In the genomic region with DNA sequence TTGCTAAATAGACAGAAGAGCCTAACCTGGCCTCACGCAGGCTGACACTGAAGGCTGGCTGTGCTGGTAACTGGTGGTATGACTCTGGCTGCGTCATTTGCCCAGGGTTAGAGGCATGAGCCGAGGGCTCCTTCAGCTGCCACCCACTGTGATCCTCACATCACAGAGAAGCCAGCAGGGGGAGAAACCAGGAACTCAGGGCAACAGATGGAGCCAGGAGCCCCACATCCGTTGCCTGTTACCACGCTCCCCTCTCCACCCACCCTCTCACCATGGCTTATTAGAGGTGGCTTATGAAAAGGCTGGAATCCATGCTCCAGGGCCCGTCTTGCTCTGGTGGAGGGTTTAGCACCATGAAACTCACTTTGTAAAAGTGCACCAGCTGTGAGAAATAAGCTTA, we compare ENCODE assay signal across 14 cellular contexts.
DNase-seq lines count a peak whose midpoint lies in the region; ATAC-seq and TF ChIP-seq lines count a peak whose summit lies in the region.
"Had no signal": no experiment of that assay in that cellular context is flagged by ENCODE, and none has a peak within 500 bp of the region (broad histone marks: within the 10 kb centered on the region; RNA-seq: fewer than 3 reads in every experiment).

No MANE protein-coding gene starts in this region.

- no peaks in the 10 kb centered on the region for H3K36me3 ChIP-seq in cardiac muscle cell
- H3K36me3 ChIP-seq in heart right ventricle = no peaks in the 10 kb centered on the region
- H3K36me3 ChIP-seq in OCI-LY3 (replicated peaks; ENCODE audit: low read depth, low read length) = no peaks in the 10 kb centered on the region
- H3K36me3 ChIP-seq: BLaER1 treated with 17β-estradiol and CSF1 and Interleukin-3, amounts not matched to agents 10 nM and 100 nM; ovary had no signal

- peak; percentile 39 for TF ChIP-seq CTCF in cardiac muscle cell (IDR thresholded peaks at IDR 0.05; ENCODE audit: low read depth, low read length)
- TF ChIP-seq CTCF in heart right ventricle (IDR thresholded peaks at IDR 0.05) = peak in 1 of 9 donors; percentile 14
- peak; percentile 36 for TF ChIP-seq CTCF in OCI-LY3 (IDR thresholded peaks at IDR 0.05; ENCODE audit: low read depth, low read length)
- TF ChIP-seq CTCF in epithelial cell of esophagus (IDR thresholded peaks at IDR 0.05; ENCODE audit: insufficient read depth, low read depth, low read length, missing control alignments) = no peak

- H3K27ac ChIP-seq in cardiac muscle cell (no peak overlapping the region), heart right ventricle (no peak overlapping the region), OCI-LY3 (ENCODE audit: low read length) (no peak overlapping the region)
- H3K27ac ChIP-seq: BLaER1 treated with 17β-estradiol and CSF1 and Interleukin-3, amounts not matched to agents 10 nM and 100 nM; hepatocyte; ovary had no signal

- H3K4me1 ChIP-seq in cardiac muscle cell (ENCODE audit: low read depth) (no peaks in the 10 kb centered on the region), heart right ventricle (peaks cover 0 to 19% (median 13%) of the 10 kb centered on the region in 9 donors), OCI-LY3 (ENCODE audit: low read length) (peaks cover 4% of the 10 kb centered on the region; the same call in 1 of the 2 replicates)

- peak overlapping the region; percentile 82 for H2AFZ ChIP-seq in OCI-LY3 (ENCODE audit: low read depth, low read length)
- H2AFZ ChIP-seq: hepatocyte had no signal

- H3K27me3 ChIP-seq in cardiac muscle cell = no peaks in the 10 kb centered on the region
- peaks cover 0 to 15% (median 0%) of the 10 kb centered on the region in 7 donors for H3K27me3 ChIP-seq in heart right ventricle
- H3K27me3 ChIP-seq in OCI-LY3 (ENCODE audit: low read depth, low read length) = peaks cover 14% of the 10 kb centered on the region
- H3K27me3 ChIP-seq: BLaER1 treated with 17β-estradiol and CSF1 and Interleukin-3, amounts not matched to agents 10 nM and 100 nM; hepatocyte; ovary had no signal

- intact Hi-C loops in heart right ventricle (cut with DNase I) = no loop called here

- no peaks in the 10 kb centered on the region for H4K20me1 ChIP-seq in OCI-LY3 (ENCODE audit: insufficient read depth, low read length)
- H4K20me1 ChIP-seq: BLaER1 treated with 17β-estradiol and CSF1 and Interleukin-3, amounts not matched to agents 10 nM and 100 nM had no signal

- H3K4me3 ChIP-seq in cardiac muscle cell (no peak overlapping the region), heart right ventricle (no peak overlapping the region), OCI-LY3 (ENCODE audit: low read length) (peak overlapping the region; percentile 21; the same call in 1 of the 2 replicates), epithelial cell of esophagus (ENCODE audit: low read length) (no peak overlapping the region)
- H3K4me3 ChIP-seq: BLaER1 treated with 17β-estradiol and CSF1 and Interleukin-3, amounts not matched to agents 10 nM and 100 nM; hepatocyte; ovary had no signal

- ATAC-seq in heart right ventricle = no peak
- ATAC-seq in HG02571 (IDR thresholded peaks at IDR 0.05; ENCODE audit: unreplicated experiment) = no peak
- no peak for ATAC-seq in GM21529 (IDR thresholded peaks at IDR 0.05; ENCODE audit: unreplicated experiment)
- no peak for ATAC-seq in HG03025 (IDR thresholded peaks at IDR 0.05; ENCODE audit: low FRiP score, unreplicated experiment)

- H3K4me2 ChIP-seq in OCI-LY3 (ENCODE audit: low read length) = peak overlapping the region; percentile 65
- H3K4me2 ChIP-seq: BLaER1 treated with 17β-estradiol and CSF1 and Interleukin-3, amounts not matched to agents 10 nM and 100 nM had no signal

- WGBS in heart right ventricle, 2 donors = 55 to 62% methylated on average over 6 of the region's 6 CpGs

- no peak overlapping the region for H3K9ac ChIP-seq in OCI-LY3 (ENCODE audit: low read length)
- H3K9ac ChIP-seq: BLaER1 treated with 17β-estradiol and CSF1 and Interleukin-3, amounts not matched to agents 10 nM and 100 nM had no signal

- no peaks in the 10 kb centered on the region for H3K9me3 ChIP-seq in cardiac muscle cell (ENCODE audit: low read depth)
- no peaks in the 10 kb centered on the region for H3K9me3 ChIP-seq in heart right ventricle
- H3K9me3 ChIP-seq in OCI-LY3 (ENCODE audit: insufficient read depth, low read length) = no peaks in the 10 kb centered on the region
- H3K9me3 ChIP-seq: BLaER1 treated with 17β-estradiol and CSF1 and Interleukin-3, amounts not matched to agents 10 nM and 100 nM; ovary had no signal

- H3K79me2 ChIP-seq in OCI-LY3 (ENCODE audit: low read length) = no peaks in the 10 kb centered on the region
- H3K79me2 ChIP-seq: hepatocyte had no signal

- DNase-seq in cardiac muscle cell (ENCODE audit: low read depth in 1 of 2, low spot score in 1 of 2) (peak in 1 of 2 donors; percentile 22), heart right ventricle (no peak), epithelial cell of esophagus (ENCODE audit: low read depth) (peak; percentile 26), GOT3 (lab: John Stamatoyannopoulos, UW) (no peak)
- DNase-seq: activated CD4-positive, alpha-beta T cell treated with anti-CD3 and anti-CD28 coated beads, Interleukin-2, amount 50 U/mL, for 48 hours; amniotic stem cell; NCI-H446; ovary had no signal
